14 cellular contexts compared by ENCODE assay signal in the genomic region with DNA sequence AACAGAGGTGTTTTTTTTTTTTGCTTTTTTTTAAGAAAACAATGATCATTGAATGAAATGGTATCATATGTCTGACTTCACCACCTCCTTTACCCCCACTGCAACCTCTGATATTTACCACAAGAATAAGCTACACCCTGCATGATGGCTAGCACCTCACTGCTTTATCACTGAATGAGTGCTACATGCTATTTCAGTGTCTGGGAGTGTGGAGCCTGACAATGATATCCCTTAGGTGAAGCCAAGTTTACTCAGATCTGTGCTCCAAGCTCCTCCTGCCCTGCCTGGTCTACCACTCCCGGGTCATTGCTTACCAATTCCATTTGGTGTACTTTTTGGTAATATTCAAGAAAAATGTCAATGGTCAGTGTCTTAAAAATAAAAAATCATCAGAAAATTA. TPM values are rescaled to one million over a fixed set of nuclear protein-coding genes. Genes with fewer than 3 reads are reported as not detected.
"Had no signal": no experiment of that assay in that cellular context is flagged by ENCODE, and none has a peak within 500 bp of the region (broad histone marks: within the 10 kb centered on the region; RNA-seq: fewer than 3 reads in every experiment).

No MANE protein-coding gene starts in this region.

- H3K4me1 ChIP-seq: parathyroid adenoma had no signal

- FAIRE-seq: colon had no signal

- H3K4me3 ChIP-seq: transverse colon had no signal

- H3K27me3 ChIP-seq: transverse colon had no signal

- DNase-seq: activated CD4-positive, alpha-beta memory T cell treated with anti-CD3 and anti-CD28 coated beads for 36 hours; activated CD4-positive, alpha-beta T cell treated with anti-CD3 and anti-CD28 coated beads for 1 hour; activated effector memory CD4-positive, alpha-beta T cell treated with anti-CD3 and anti-CD28 coated beads, Interleukin-2, amount 50 U/mL, for 16 hours; activated T-cell treated with anti-CD3 and anti-CD28 coated beads, Interleukin-2, amount 50 U/mL, for 4 hours; foreskin melanocyte; head of caudate nucleus; mesenchymal stem cell; T-helper 2 cell; transverse colon had no signal

- H2AFZ ChIP-seq: parathyroid adenoma had no signal

- ATAC-seq: activated naive CD4-positive, alpha-beta T cell treated with anti-CD3 and anti-CD28 coated beads, Interleukin-2, amount 50 U/mL, for 72 hours; activated T-cell treated with anti-CD3 and anti-CD28 coated beads, Interleukin-2, amount 50 U/mL, for 4 hours; stimulated activated effector memory CD8-positive, alpha-beta T cell treated with anti-CD3 and anti-CD28 coated beads, Interleukin-12 subunit alpha, Interleukin-12 subunit beta, amount 100 ng/mL, for 72 hours had no signal

- H3K9me3 Mint-ChIP-seq: activated CD4-positive, alpha-beta memory T cell treated with anti-CD3 and anti-CD28 coated beads for 36 hours; activated naive CD4-positive, alpha-beta T cell treated with anti-CD3 and anti-CD28 coated beads, Interleukin-2, amount 50 U/mL, for 72 hours; activated T-cell treated with anti-CD3 and anti-CD28 coated beads, Interleukin-2, amount 50 U/mL, for 4 hours; stimulated activated effector memory CD8-positive, alpha-beta T cell treated with anti-CD3 and anti-CD28 coated beads, Interleukin-12 subunit alpha, Interleukin-12 subunit beta, amount 100 ng/mL, for 72 hours had no signal

- H3K27ac Mint-ChIP-seq: activated CD4-positive, alpha-beta memory T cell treated with anti-CD3 and anti-CD28 coated beads for 36 hours; activated naive CD4-positive, alpha-beta T cell treated with anti-CD3 and anti-CD28 coated beads, Interleukin-2, amount 50 U/mL, for 72 hours; stimulated activated effector memory CD8-positive, alpha-beta T cell treated with anti-CD3 and anti-CD28 coated beads, Interleukin-12 subunit alpha, Interleukin-12 subunit beta, amount 100 ng/mL, for 72 hours had no signal

- H3K9me3 ChIP-seq: transverse colon had no signal

- H3K79me2 ChIP-seq: parathyroid adenoma had no signal

- H3K4me3 Mint-ChIP-seq: activated CD4-positive, alpha-beta memory T cell treated with anti-CD3 and anti-CD28 coated beads for 36 hours; activated T-cell treated with anti-CD3 and anti-CD28 coated beads, Interleukin-2, amount 50 U/mL, for 4 hours; stimulated activated effector memory CD8-positive, alpha-beta T cell treated with anti-CD3 and anti-CD28 coated beads, Interleukin-12 subunit alpha, Interleukin-12 subunit beta, amount 100 ng/mL, for 72 hours had no signal

- H3K36me3 ChIP-seq: transverse colon had no signal

- H3K36me3 Mint-ChIP-seq: activated CD4-positive, alpha-beta memory T cell treated with anti-CD3 and anti-CD28 coated beads for 36 hours; activated naive CD4-positive, alpha-beta T cell treated with anti-CD3 and anti-CD28 coated beads, Interleukin-2, amount 50 U/mL, for 72 hours; stimulated activated effector memory CD8-positive, alpha-beta T cell treated with anti-CD3 and anti-CD28 coated beads, Interleukin-12 subunit alpha, Interleukin-12 subunit beta, amount 100 ng/mL, for 72 hours had no signal

- H3K27ac ChIP-seq: parathyroid adenoma had no signal

- H3K9ac ChIP-seq: parathyroid adenoma had no signal

RNA-seq across cellular contexts. Expression of gene MMP20, which starts 21.1 kb away (rescaled TPM):
- total RNA-seq: activated CD4-positive, alpha-beta memory T cell treated with anti-CD3 and anti-CD28 coated beads for 36 hours; activated naive CD4-positive, alpha-beta T cell treated with anti-CD3 and anti-CD28 coated beads, Interleukin-2, amount 50 U/mL, for 72 hours; activated T-cell treated with anti-CD3 and anti-CD28 coated beads, Interleukin-2, amount 50 U/mL, for 4 hours; renal cortical epithelial cell; transverse colon had no signal
